18 cellular contexts compared by ENCODE assay signal in the genomic region with DNA sequence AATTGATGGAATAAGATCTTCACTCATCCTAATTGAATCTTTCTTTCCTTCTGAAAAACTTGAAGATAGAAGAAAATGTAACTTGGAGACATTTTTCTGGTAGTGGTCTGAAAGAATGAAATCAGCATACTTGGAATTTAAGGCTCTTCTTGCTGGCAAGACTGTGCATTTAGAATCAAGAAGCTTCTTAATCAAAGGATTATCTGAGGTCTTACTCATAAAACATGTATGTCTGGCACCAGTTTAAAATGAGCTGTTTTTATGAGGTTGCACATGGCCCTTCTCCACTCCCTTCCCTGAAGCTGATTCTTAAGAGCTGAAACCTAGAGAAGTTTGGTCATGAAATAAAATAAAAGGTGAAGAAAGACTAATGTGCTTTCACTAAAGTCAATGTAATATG.
DNase-seq lines count a peak whose midpoint lies in the region; FAIRE-seq and TF ChIP-seq lines count a peak whose summit lies in the region.
"Had no signal": no experiment of that assay in that cellular context is flagged by ENCODE, and none has a peak within 500 bp of the region (broad histone marks: within the 10 kb centered on the region; RNA-seq: fewer than 3 reads in every experiment).

No MANE protein-coding gene starts in this region.

- FAIRE-seq in keratinocyte (lab: Jason Lieb, UNC): peak; percentile 69

- peak overlapping the region; percentile 48 for H3K4me2 ChIP-seq in keratinocyte (ENCODE audit: control insufficient read depth, extremely low read depth, insufficient read depth, low read depth, low read length)

- dilution Hi-C loops in keratinocyte (cut with MboI; ENCODE audit: extremely low pct_ligation_motif_present, low sequenced_read_pairs): no loop called here

- no peak overlapping the region for H3K4me3 ChIP-seq in brain microvascular endothelial cell (ENCODE audit: low read depth, low read length)
- no peak overlapping the region for H3K4me3 ChIP-seq in keratinocyte (ENCODE audit: control insufficient read depth in 2 of 3, extremely low read depth in 1 of 3, insufficient read depth in 2 of 3, low read depth in 1 of 3, low read length in 3 of 3)
- H3K4me3 ChIP-seq: right atrium auricular region had no signal

- no peak overlapping the region for H2AFZ ChIP-seq in keratinocyte (ENCODE audit: control insufficient read depth, low read length)

- TF ChIP-seq CTCF in AG09319 (IDR thresholded peaks at IDR 0.05; ENCODE audit: low read depth, low read length) (no peak), brain microvascular endothelial cell (IDR thresholded peaks at IDR 0.05; ENCODE audit: low read depth, low read length, missing control alignments) (no peak), keratinocyte (optimal IDR thresholded peaks at IDR 0.05 in 1 of 3, IDR thresholded peaks at IDR 0.05 in 1 of 3, conservative IDR thresholded peaks at IDR 0.05 in 1 of 3; ENCODE audit: extremely low read depth in 1 of 3, insufficient read depth in 2 of 3, low read length in 3 of 3) (no peak)

- H3K27ac ChIP-seq in brain microvascular endothelial cell (no peak overlapping the region), keratinocyte (ENCODE audit: control insufficient read depth, insufficient read depth, low read length) (peak overlapping the region; percentile 11)
- H3K27ac ChIP-seq: C4-2B, right atrium auricular region had no signal

- in situ Hi-C loops in brain microvascular endothelial cell (cut with HindIII; ENCODE audit: low pct_ligation_motif_present, low sequenced_read_pairs): no loop called here
- in situ Hi-C loops in G401 (cut with HindIII; ENCODE audit: low sequenced_read_pairs): no loop called here

- DNase-seq in AG09319 (ENCODE audit: extremely low read depth, low read depth) (peak; percentile 49), LoVo (ENCODE audit: low spot score) (peak; percentile 34), brain microvascular endothelial cell (peak; percentile 44), keratinocyte (ENCODE audit: low read depth, low spot score) (no peak), retina (no peak), activated gamma-delta T cell treated with Interleukin-2 at 50 U/mL for 16 hours (no peak), G401 (ENCODE audit: low spot score) (no peak), MV-4-11 (lab: John Stamatoyannopoulos, UW) (no peak)
- DNase-seq: activated CD4-positive, alpha-beta T cell treated with anti-CD3 and anti-CD28 coated beads, Interleukin-2, amount 10 ng/mL, durations not matched to agents 24 days and 14 days; activated T-cell treated with anti-CD3 and anti-CD28 coated beads, Interleukin-2, amount 50 U/mL, for 48 hours; DMS79; left cardiac atrium; naive B cell; NCI-H187 treated with DMSO at 0.1 percent for 48 hours; NCI-H748 treated with DMSO at 0.1 percent for 48 hours; stimulated activated CD4-positive, alpha-beta T cell treated with anti-CD3 and anti-CD28 coated beads, Interleukin-4, amount 100 ng/mL, for 24 hours had no signal

- no peaks in the 10 kb centered on the region for H3K9me1 ChIP-seq in keratinocyte (ENCODE audit: control insufficient read depth, extremely low read depth, insufficient read depth, low read length)

- H3K9ac ChIP-seq in keratinocyte (ENCODE audit: control insufficient read depth, extremely low read depth, insufficient read depth, low read length): no peak overlapping the region

- H4K20me1 ChIP-seq in keratinocyte (ENCODE audit: control insufficient read depth, extremely low read depth, insufficient read depth, low read length): no peaks in the 10 kb centered on the region

- H3K36me3 ChIP-seq in brain microvascular endothelial cell (replicated peaks) (no peaks in the 10 kb centered on the region), keratinocyte (ENCODE audit: control insufficient read depth in 2 of 2, extremely low read depth in 1 of 2, insufficient read depth in 2 of 2, low read length in 2 of 2) (no peaks in the 10 kb centered on the region)
- H3K36me3 ChIP-seq: right atrium auricular region had no signal

- H3K9me3 ChIP-seq in keratinocyte (ENCODE audit: control insufficient read depth, low read depth, low read length): no peaks in the 10 kb centered on the region
- H3K9me3 ChIP-seq: right atrium auricular region had no signal

- peaks cover 34% of the 10 kb centered on the region for H3K4me1 ChIP-seq in keratinocyte (ENCODE audit: control insufficient read depth, extremely low read depth, insufficient read depth, low read length)
- H3K4me1 ChIP-seq: right atrium auricular region had no signal

- H3K79me2 ChIP-seq in keratinocyte (ENCODE audit: control insufficient read depth, insufficient read depth, low read length): peaks cover 2% of the 10 kb centered on the region

- no peaks in the 10 kb centered on the region for H3K27me3 ChIP-seq in brain microvascular endothelial cell (replicated peaks)
- H3K27me3 ChIP-seq in keratinocyte (ENCODE audit: control insufficient read depth, extremely low read depth, insufficient read depth, low read length): no peaks in the 10 kb centered on the region
- H3K27me3 ChIP-seq: right atrium auricular region had no signal

Comparison
In these comparisons a context has a peak if more than half of its experiments do, and no peak if none do; other contexts are left out.
1. DNase-seq: peak in AG09319 (single experiment), LoVo (single experiment) and brain microvascular endothelial cell (single experiment); none in keratinocyte (single experiment), retina (single experiment), activated gamma-delta T cell treated with Interleukin-2 at 50 U/mL for 16 hours (single experiment), G401 (single experiment) and MV-4-11 (single experiment).